ENCODE assay signal across 10 cellular contexts in the genomic region with DNA sequence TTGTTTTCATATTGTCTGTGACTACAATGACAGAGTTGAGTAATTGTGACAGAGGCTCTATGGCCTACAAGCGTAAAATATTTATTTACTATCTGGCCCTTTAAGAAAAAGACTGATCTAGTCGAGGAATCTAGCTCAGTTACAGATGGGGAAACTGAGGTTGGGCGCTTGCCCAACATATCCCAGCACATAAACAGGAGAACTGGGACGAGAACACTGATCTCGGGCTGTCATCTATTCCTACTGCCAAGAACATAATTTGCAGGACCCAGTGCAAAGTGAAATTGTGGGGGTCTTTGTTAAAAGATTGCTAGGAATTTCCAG. TPM values are rescaled to one million over a fixed set of nuclear protein-coding genes. Genes with fewer than 3 reads are reported as not detected.
DNase-seq lines count a peak whose midpoint lies in the region; ATAC-seq and TF ChIP-seq lines count a peak whose summit lies in the region.
"Had no signal": no experiment of that assay in that cellular context is flagged by ENCODE, and none has a peak within 500 bp of the region (broad histone marks: within the 10 kb centered on the region; RNA-seq: fewer than 3 reads in every experiment).

No MANE protein-coding gene starts in this region.

- H3K27me3 ChIP-seq in PC-9 (ENCODE audit: insufficient read depth, low read depth) (no peaks in the 10 kb centered on the region), gastroesophageal sphincter (no peaks in the 10 kb centered on the region), stomach (no peaks in the 10 kb centered on the region), mesendoderm (ENCODE audit: insufficient read depth, low read length, poor library complexity) (no peaks in the 10 kb centered on the region)
- H3K27me3 ChIP-seq: cardiac muscle cell had no signal

- TF ChIP-seq EP300 in gastroesophageal sphincter (IDR thresholded peaks at IDR 0.05) (no peak), stomach (IDR thresholded peaks at IDR 0.05) (no peak)

- H3K4me2 ChIP-seq in PC-9: no peak overlapping the region
- H3K4me2 ChIP-seq in mesendoderm (ENCODE audit: low read length): no peak overlapping the region

- H2BK15ac ChIP-seq in mesendoderm (replicated peaks; ENCODE audit: low read depth): no peak overlapping the region

- H3K4me1 ChIP-seq in PC-9 (replicated peaks; ENCODE audit: insufficient read depth) (no peaks in the 10 kb centered on the region), gastroesophageal sphincter (peaks cover 0 to 50% (median 26%) of the 10 kb centered on the region in 3 donors), stomach (peaks cover 29 to 49% (median 43%) of the 10 kb centered on the region in 4 donors), mesendoderm (ENCODE audit: control insufficient read depth, low read depth, low read length) (peaks cover 5% of the 10 kb centered on the region)

- peaks cover 25% of the 10 kb centered on the region for H3K4me1 Mint-ChIP-seq in T-helper 2 cell treated with Interferon-gamma antibody and Interleukin-4, amounts not matched to agents 5 μg/mL and 100 μg/mL, for 36 hours (ENCODE audit: low read depth)

- 0 out of 2 replicates have a peak, but pooled peaks have one; percentile 11 for TF ChIP-seq CTCF in PC-9 (conservative IDR thresholded peaks at IDR 0.05)
- no peak for TF ChIP-seq CTCF in gastroesophageal sphincter (IDR thresholded peaks at IDR 0.05)
- TF ChIP-seq CTCF in stomach (IDR thresholded peaks at IDR 0.05): peak in 1 of 7 experiments; percentile 56

- H3K4ac ChIP-seq in mesendoderm (ENCODE audit: low read depth, low read length): no peak overlapping the region

- peak overlapping the region; percentile 62 for H3K4me3 Mint-ChIP-seq in T-helper 2 cell treated with Interferon-gamma antibody and Interleukin-4, amounts not matched to agents 5 μg/mL and 100 μg/mL, for 36 hours

- H2AK5ac ChIP-seq in mesendoderm (ENCODE audit: low read length): no peak overlapping the region

- H3K9me2 ChIP-seq in PC-9 (ENCODE audit: insufficient read depth): no peaks in the 10 kb centered on the region

- no peak for ATAC-seq in gastroesophageal sphincter
- no peak for ATAC-seq in GM21367 (IDR thresholded peaks at IDR 0.05; ENCODE audit: unreplicated experiment)
- ATAC-seq in activated CD4-positive, CD25-positive, alpha-beta regulatory T cell treated with anti-CD3 and anti-CD28 coated beads, Interleukin-2, amount 50 U/mL, for 24 hours: no peak

- no peak overlapping the region for H3K18ac ChIP-seq in mesendoderm (ENCODE audit: low read length)

- no peak for TF ChIP-seq POLR2A in gastroesophageal sphincter (IDR thresholded peaks at IDR 0.05)
- no peak for TF ChIP-seq POLR2A in stomach (IDR thresholded peaks at IDR 0.05)

- BruUV-seq in PC-9 (replicated peaks; lab: Mats Ljungman, UMichigan): no TSS peak

- peaks cover 4% of the 10 kb centered on the region; the same call in 1 of the 2 replicates for H4K20me1 ChIP-seq in PC-9 (ENCODE audit: insufficient read depth)

- no peaks in the 10 kb centered on the region for H3K27me3 Mint-ChIP-seq in T-helper 2 cell treated with Interferon-gamma antibody and Interleukin-4, amounts not matched to agents 5 μg/mL and 100 μg/mL, for 36 hours (ENCODE audit: low read depth)

- H3K9me3 Mint-ChIP-seq in T-helper 2 cell treated with Interferon-gamma antibody and Interleukin-4, amounts not matched to agents 5 μg/mL and 100 μg/mL, for 36 hours: no peaks in the 10 kb centered on the region

- H3K36me3 Mint-ChIP-seq in T-helper 2 cell treated with Interferon-gamma antibody and Interleukin-4, amounts not matched to agents 5 μg/mL and 100 μg/mL, for 36 hours (ENCODE audit: low read depth): peaks cover 14% of the 10 kb centered on the region

- H3F3A ChIP-seq in PC-9 (ENCODE audit: insufficient read depth, low read depth): peaks cover 7% of the 10 kb centered on the region; the same call in 1 of the 2 replicates

- no peak overlapping the region for H2BK5ac ChIP-seq in mesendoderm (ENCODE audit: low read length)

- intact Hi-C loops in PC-9 (cut with micrococcal nuclease; ENCODE audit: unreplicated experiment) (loop anchor here (1.0 kb wide), 4 partner anchors 193 to 743 kb away; no protein-coding TSS in a partner anchor), stomach (cut with DNase I; ENCODE audit: low total_unique reads) (loop anchor here (5.0 kb wide), 1 partner anchor 234 kb away; no protein-coding TSS in a partner anchor)

- H3K79me2 ChIP-seq in PC-9 (ENCODE audit: low read depth) (no peaks in the 10 kb centered on the region), mesendoderm (ENCODE audit: control insufficient read depth, insufficient read depth, low read length) (no peaks in the 10 kb centered on the region)

- H4K5ac ChIP-seq in mesendoderm (ENCODE audit: low read length): no peak overlapping the region

- no peak overlapping the region for H3K27ac ChIP-seq in PC-9
- H3K27ac ChIP-seq in gastroesophageal sphincter: peak overlapping the region in 3 of 4 donors; percentile 14 to 94 (median 89)
- peak overlapping the region in 3 of 5 donors; percentile 92 to 96 (median 92) for H3K27ac ChIP-seq in stomach
- no peak overlapping the region for H3K27ac ChIP-seq in mesendoderm (ENCODE audit: low read depth, low read length)
- H3K27ac ChIP-seq: cardiac muscle cell had no signal

- no peaks in the 10 kb centered on the region for H3K79me1 ChIP-seq in mesendoderm (ENCODE audit: low read length)

- 6 to 32% methylated on average over 3 to 5 of the region's 5 CpGs for WGBS in gastroesophageal sphincter (ENCODE audit: low coverage in 1 of 2), 2 donors
- WGBS in stomach, 5 donors: 17 to 31% (median 22%) methylated on average over 5 of the region's 5 CpGs
- WGBS in mesendoderm (ENCODE audit: extremely low coverage, insufficient coverage, low lambda C conversion rate): no CpG with 5 or more reads among the region's 5 CpGs

- H3K27ac Mint-ChIP-seq in T-helper 2 cell treated with Interferon-gamma antibody and Interleukin-4, amounts not matched to agents 5 μg/mL and 100 μg/mL, for 36 hours: peak overlapping the region; percentile 86

- H3K4me3 ChIP-seq in PC-9 (no peak overlapping the region), gastroesophageal sphincter (no peak overlapping the region), stomach (peak overlapping the region in 3 of 4 donors; percentile 55 to 62 (median 58)), mesendoderm (ENCODE audit: low read length) (no peak overlapping the region)
- H3K4me3 ChIP-seq: cardiac muscle cell, HAP-1 had no signal

- POLR2A ChIA-PET in PC-9 (lab: Charles Lee; ENCODE audit: unreplicated experiment): no interaction called here

- H3K36me3 ChIP-seq in PC-9 (ENCODE audit: low read depth) (no peaks in the 10 kb centered on the region), gastroesophageal sphincter (peaks cover 0 to 57% of the 10 kb centered on the region in 2 donors), stomach (peaks cover 28 to 60% (median 45%) of the 10 kb centered on the region in 4 donors), mesendoderm (ENCODE audit: control insufficient read depth, insufficient read depth, low read length) (no peaks in the 10 kb centered on the region)
- H3K36me3 ChIP-seq: cardiac muscle cell had no signal

- H4K8ac ChIP-seq in mesendoderm (ENCODE audit: low read depth, low read length): no peak overlapping the region

- CTCF ChIA-PET in PC-9 (lab: Charles Lee): interaction anchor here (0.6 to 2.4 kb wide), 7 partner anchors 18 to 743 kb away, joined by 3 to 26 read pairs (median 4); no protein-coding TSS in a partner anchor

- H2BK120ac ChIP-seq in mesendoderm (ENCODE audit: low read depth, low read length): no peak overlapping the region

- DNase-seq in T-helper 2 cell treated with Interferon-gamma antibody and Interleukin-4, amounts not matched to agents 5 μg/mL and 100 μg/mL, for 36 hours (ENCODE audit: low spot score): no peak
- no peak for DNase-seq in T-helper 2 cell
- DNase-seq in PC-9: no peak
- no peak for DNase-seq in stomach
- DNase-seq in mesendoderm: no peak

- no peak overlapping the region for H2AFZ ChIP-seq in PC-9

- H3K9me3 ChIP-seq in PC-9 (ENCODE audit: insufficient read depth, low read depth) (no peaks in the 10 kb centered on the region), gastroesophageal sphincter (no peaks in the 10 kb centered on the region), stomach (no peaks in the 10 kb centered on the region)
- H3K9me3 ChIP-seq: HAP-1 had no signal

- H3K56ac ChIP-seq in mesendoderm (ENCODE audit: low read length): no peak overlapping the region

- H3K9ac ChIP-seq in mesendoderm (ENCODE audit: low read length): no peak overlapping the region

- no peak overlapping the region for H3K23ac ChIP-seq in mesendoderm (ENCODE audit: low read length)

RNA-seq across cellular contexts. Expression of a gene that starts 1.9 kb away (rescaled TPM):
- total RNA-seq in PC-9 (2021): 2.1 and 3.8 TPM in 2 replicates
- total RNA-seq in gastroesophageal sphincter: 10 to 100 TPM; 40.1 to 70.4 (median 43.5) TPM
- 10 to 100 TPM; 13.8 to 49.1 (median 25.1) TPM for total RNA-seq in stomach
- 10 to 100 TPM in 1 of 3 donors, 1 to 10 TPM in 2; 8.0 to 11.8 (median 8.9) TPM for polyA plus RNA-seq in stomach
- 4.1 TPM for polyA plus RNA-seq in mesendoderm (2013, experiment 1 of 2)
- polyA plus RNA-seq in mesendoderm (2013, experiment 2 of 2): 4.3 TPM

RNA-seq across cellular contexts. Expression of a gene that starts 16.8 kb away (rescaled TPM):
- total RNA-seq in PC-9 (2021): 26.4 and 27.1 TPM in 2 replicates
- 10 to 100 TPM; 19.4 to 58.2 (median 44.9) TPM for total RNA-seq in gastroesophageal sphincter
- 100 to 1,000 TPM in 3 of 5 donors, 10 to 100 TPM in 2; 30.5 to 286 (median 201) TPM for total RNA-seq in stomach
- polyA plus RNA-seq in stomach: 10 to 100 TPM in 2 of 3 donors, 1 to 10 TPM in 1; 2.9 to 16.4 (median 16.0) TPM
- polyA plus RNA-seq in mesendoderm (2013, experiment 1 of 2): 5.4 TPM
- polyA plus RNA-seq in mesendoderm (2013, experiment 2 of 2): 7.8 TPM

RNA-seq across cellular contexts. Expression of a gene that starts 17.9 kb away (rescaled TPM):
- total RNA-seq in PC-9 (2021): 48.7 and 50.4 TPM in 2 replicates
- 10 to 100 TPM; 34.1 to 75.4 (median 59.8) TPM for total RNA-seq in gastroesophageal sphincter
- total RNA-seq in stomach: 10 to 100 TPM; 32.7 to 81.1 (median 56.4) TPM
- polyA plus RNA-seq in stomach: 10 to 100 TPM; 13.7 to 26.3 (median 21.0) TPM
- polyA plus RNA-seq in mesendoderm (2013, experiment 1 of 2): 23.0 TPM
- polyA plus RNA-seq in mesendoderm (2013, experiment 2 of 2): 22.8 TPM

RNA-seq across cellular contexts. Expression of a gene that starts 46.1 kb away (rescaled TPM):
- 18.1 and 20.9 TPM in 2 replicates for total RNA-seq in PC-9 (2021)
- 10 to 100 TPM in 2 of 4 donors, 1 to 10 TPM in 2; 5.9 to 17.1 (median 8.3) TPM for total RNA-seq in gastroesophageal sphincter
- total RNA-seq in stomach: 10 to 100 TPM in 3 of 5 donors, not detected in 2; 12.1 to 19.6 (median 12.1) TPM
- polyA plus RNA-seq in stomach: 10 to 100 TPM; 18.8 to 22.1 (median 19.8) TPM
- 11.1 TPM for polyA plus RNA-seq in mesendoderm (2013, experiment 1 of 2)
- 11.3 TPM for polyA plus RNA-seq in mesendoderm (2013, experiment 2 of 2)

RNA-seq across cellular contexts. Expression of a gene that starts 48.8 kb away (rescaled TPM):
- 81.8 and 86.0 TPM in 2 replicates for total RNA-seq in PC-9 (2021)
- 100 to 1,000 TPM in 2 of 4 donors, 10 to 100 TPM in 2; 63.7 to 116 (median 100) TPM for total RNA-seq in gastroesophageal sphincter
- 10 to 100 TPM; 28.0 to 63.8 (median 45.0) TPM for total RNA-seq in stomach
- polyA plus RNA-seq in stomach: 10 to 100 TPM; 35.7 to 62.7 (median 40.9) TPM
- polyA plus RNA-seq in mesendoderm (2013, experiment 1 of 2): 21.9 TPM
- 20.8 TPM for polyA plus RNA-seq in mesendoderm (2013, experiment 2 of 2)

Comparison
In these comparisons a context has a peak if more than half of its experiments do, and no peak if none do; other contexts are left out.
1. H3K27ac ChIP-seq: peak in gastroesophageal sphincter (3 of 4) and stomach (3 of 5); none in PC-9 (single experiment) and mesendoderm (single experiment).
2. H3K4me3 ChIP-seq: peak in stomach (3 of 4); none in PC-9 (single experiment), gastroesophageal sphincter (0 of 2) and mesendoderm (single experiment).